Comparison of ENCODE assay signal across 22 cellular contexts in the genomic region with DNA sequence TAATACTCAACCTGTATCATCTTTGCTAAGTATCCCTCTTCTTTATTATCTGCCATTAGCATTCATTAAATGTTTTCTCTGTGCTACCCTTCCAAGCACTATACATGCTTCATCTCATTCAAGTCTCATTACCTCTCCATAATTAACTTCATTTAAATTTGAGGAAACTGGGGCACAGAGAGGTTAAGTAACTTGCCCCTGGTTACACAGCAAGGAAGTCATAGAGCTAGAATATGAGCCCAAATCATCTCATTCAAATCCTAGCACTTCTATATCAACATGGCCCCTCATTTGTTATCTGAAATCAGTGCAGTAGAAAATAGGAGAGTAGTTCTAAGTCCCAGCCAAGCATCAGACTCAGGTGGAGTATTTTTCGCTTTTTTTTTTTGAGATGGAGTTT.
"Had no signal": no experiment of that assay in that cellular context is flagged by ENCODE, and none has a peak within 500 bp of the region (broad histone marks: within the 10 kb centered on the region; RNA-seq: fewer than 3 reads in every experiment).

No MANE protein-coding gene starts in this region.

- H3K9me3 Mint-ChIP-seq: activated CD8-positive, alpha-beta T cell treated with anti-CD3 and anti-CD28 coated beads for 36 hours; activated naive CD4-positive, alpha-beta T cell treated with anti-CD3 and anti-CD28 coated beads, Interleukin-2, amount 10 ng/mL, durations not matched to agents 7 days and 5 days; activated T-cell treated with anti-CD3 and anti-CD28 coated beads, Interleukin-2, amount 50 U/mL, for 72 hours; activated T-helper 2 cell treated with anti-CD3 and anti-CD28 coated beads, Interferon-gamma antibody, Interleukin-2, Interleukin-4, amounts not matched to agents 10 μg/mL and 5 μg/mL and 100 μg/mL, durations not matched to agents 14 hours and 24 hours and 36 hours; brain; central memory CD8-positive, alpha-beta T cell had no signal

- H3K4me3 ChIP-seq: PC-9 had no signal

- H2AFZ ChIP-seq: PC-9 had no signal

- DNase-seq: activated CD4-positive, alpha-beta T cell treated with anti-CD3 and anti-CD28 coated beads, Interleukin-2, amount 50 U/mL, for 1 hour; activated CD4-positive, CD25-positive, alpha-beta regulatory T cell; activated CD8-positive, alpha-beta memory T cell treated with anti-CD3 and anti-CD28 coated beads, Interleukin-2, amount 50 U/mL, for 4 hours; activated CD8-positive, alpha-beta T cell treated with anti-CD3 and anti-CD28 coated beads for 36 hours; activated gamma-delta T cell treated with Interleukin-2 at 50 U/mL for 16 hours; activated naive CD4-positive, alpha-beta T cell treated with anti-CD3 and anti-CD28 coated beads, Interleukin-2, amount 10 ng/mL, durations not matched to agents 7 days and 5 days; activated T-cell treated with anti-CD3 and anti-CD28 coated beads, Interleukin-2, amount 50 U/mL, for 72 hours; amygdala; MM.1S; NCI-H1105; NCI-H1436; NCI-H187; NCI-H2081; NCI-H524; PC-9; SHP77 treated with DMSO at 0.1 percent for 48 hours; T-helper 1 cell had no signal

- H3K4me3 Mint-ChIP-seq: activated CD8-positive, alpha-beta T cell treated with anti-CD3 and anti-CD28 coated beads for 36 hours; activated naive CD4-positive, alpha-beta T cell treated with anti-CD3 and anti-CD28 coated beads, Interleukin-2, amount 10 ng/mL, durations not matched to agents 7 days and 5 days; activated T-cell treated with anti-CD3 and anti-CD28 coated beads, Interleukin-2, amount 50 U/mL, for 72 hours; central memory CD8-positive, alpha-beta T cell had no signal

- ATAC-seq: activated CD8-positive, alpha-beta T cell treated with anti-CD3 and anti-CD28 coated beads for 36 hours; activated T-cell treated with anti-CD3 and anti-CD28 coated beads, Interleukin-2, amount 50 U/mL, for 72 hours had no signal

- H3K27ac ChIP-seq: PC-9, VCaP had no signal

- FAIRE-seq: astrocyte had no signal

- H3K27me3 Mint-ChIP-seq: activated CD8-positive, alpha-beta T cell treated with anti-CD3 and anti-CD28 coated beads for 36 hours; activated naive CD4-positive, alpha-beta T cell treated with anti-CD3 and anti-CD28 coated beads, Interleukin-2, amount 10 ng/mL, durations not matched to agents 7 days and 5 days; central memory CD8-positive, alpha-beta T cell had no signal

- H3K27ac Mint-ChIP-seq: activated CD8-positive, alpha-beta T cell treated with anti-CD3 and anti-CD28 coated beads for 36 hours; activated naive CD4-positive, alpha-beta T cell treated with anti-CD3 and anti-CD28 coated beads, Interleukin-2, amount 10 ng/mL, durations not matched to agents 7 days and 5 days; activated T-cell treated with anti-CD3 and anti-CD28 coated beads, Interleukin-2, amount 50 U/mL, for 72 hours; activated T-helper 2 cell treated with anti-CD3 and anti-CD28 coated beads, Interferon-gamma antibody, Interleukin-2, Interleukin-4, amounts not matched to agents 10 μg/mL and 5 μg/mL and 100 μg/mL, durations not matched to agents 14 hours and 24 hours and 36 hours; brain had no signal

- H3K4me2 ChIP-seq: PC-9 had no signal
